Comparison of ENCODE assay signal across 1 cellular context in the genomic region with DNA sequence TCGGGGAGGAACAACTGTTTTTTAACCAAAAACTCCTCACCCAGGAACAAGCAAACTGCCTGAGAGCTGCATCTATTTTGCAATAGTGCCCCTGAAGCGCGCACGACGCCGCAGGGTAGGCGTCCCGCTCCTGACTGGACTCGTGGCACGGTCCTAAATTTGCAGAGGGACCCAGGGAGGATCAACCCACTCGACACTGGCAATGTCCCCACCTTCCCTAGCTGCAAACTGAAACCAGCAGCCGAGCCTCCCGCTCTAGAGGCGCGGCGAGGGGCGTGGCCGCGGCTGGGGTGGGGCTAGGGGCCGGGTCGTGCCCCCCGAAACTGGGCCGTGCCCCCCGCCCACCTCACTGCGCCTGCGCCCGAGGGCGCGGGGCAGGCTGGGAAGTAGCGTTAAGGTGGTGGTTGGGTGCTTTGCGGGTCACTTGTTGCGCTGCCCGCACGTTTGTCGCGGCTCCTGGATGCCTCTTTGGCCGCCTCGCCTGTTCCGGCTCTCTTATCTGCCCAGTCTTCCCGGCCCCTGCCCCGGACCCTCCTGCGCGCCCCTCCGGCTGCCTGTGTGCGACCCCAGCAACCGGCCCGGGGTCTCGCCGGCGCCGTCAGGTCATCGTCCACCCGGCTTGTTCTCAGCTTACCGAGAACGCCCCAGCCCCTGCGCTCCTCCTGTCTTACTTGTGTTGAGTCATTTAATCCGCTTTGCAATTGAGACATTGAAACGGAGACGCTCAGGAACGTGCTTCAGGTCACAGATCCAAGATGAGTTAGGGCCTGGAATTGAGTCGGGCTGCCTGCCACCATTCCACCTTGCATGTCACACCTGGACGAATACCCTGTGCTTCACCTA.
TF ChIP-seq lines count a peak whose summit lies in the region.

No MANE protein-coding gene starts in this region.

TF ChIP-seq in HepG2, 621 proteins besides CTCF, POLR2A, EP300 and RAD21 (continued from another document and continues in another):
- TF ChIP-seq, protein P1, sequence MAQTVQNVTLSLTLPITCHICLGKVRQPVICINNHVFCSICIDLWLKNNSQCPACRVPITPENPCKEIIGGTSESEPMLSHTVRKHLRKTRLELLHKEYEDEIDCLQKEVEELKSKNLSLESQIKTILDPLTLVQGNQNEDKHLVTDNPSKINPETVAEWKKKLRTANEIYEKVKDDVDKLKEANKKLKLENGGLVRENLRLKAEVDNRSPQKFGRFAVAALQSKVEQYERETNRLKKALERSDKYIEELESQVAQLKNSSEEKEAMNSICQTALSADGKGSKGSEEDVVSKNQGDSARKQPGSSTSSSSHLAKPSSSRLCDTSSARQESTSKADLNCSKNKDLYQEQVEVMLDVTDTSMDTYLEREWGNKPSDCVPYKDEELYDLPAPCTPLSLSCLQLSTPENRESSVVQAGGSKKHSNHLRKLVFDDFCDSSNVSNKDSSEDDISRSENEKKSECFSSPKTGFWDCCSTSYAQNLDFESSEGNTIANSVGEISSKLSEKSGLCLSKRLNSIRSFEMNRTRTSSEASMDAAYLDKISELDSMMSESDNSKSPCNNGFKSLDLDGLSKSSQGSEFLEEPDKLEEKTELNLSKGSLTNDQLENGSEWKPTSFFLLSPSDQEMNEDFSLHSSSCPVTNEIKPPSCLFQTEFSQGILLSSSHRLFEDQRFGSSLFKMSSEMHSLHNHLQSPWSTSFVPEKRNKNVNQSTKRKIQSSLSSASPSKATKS (CRISPR knock-in tag; IDR thresholded peaks at IDR 0.05): no peak
- TF ChIP-seq GFI1 (CRISPR knock-in tag; IDR thresholded peaks at IDR 0.05; ENCODE audit: borderline replicate concordance) (no peak; the same call in 1 of the 2 replicates), MTA3 (CRISPR knock-in tag; IDR thresholded peaks at IDR 0.05) (no peak), ZMYM2 (CRISPR knock-in tag; IDR thresholded peaks at IDR 0.05) (no peak), ZFAT (CRISPR knock-in tag; conservative IDR thresholded peaks at IDR 0.05) (no peak), ZNF282 (IDR thresholded peaks at IDR 0.05; ENCODE audit: partially characterized antibody) (no peak), ZNF572 (CRISPR knock-in tag; IDR thresholded peaks at IDR 0.05) (no peak), NR2F1 (CRISPR knock-in tag; IDR thresholded peaks at IDR 0.05) (0 out of 4 replicates have a peak, but pooled peaks have one; percentile 7 to 19), ZNF569 (CRISPR knock-in tag; IDR thresholded peaks at IDR 0.05; ENCODE audit: borderline replicate concordance) (no peak), ZNF234 (CRISPR knock-in tag; conservative IDR thresholded peaks at IDR 0.05) (no peak), KMT2B (CRISPR knock-in tag; IDR thresholded peaks at IDR 0.05) (peak; percentile 70), SMARCE1 (IDR thresholded peaks at IDR 0.05; ENCODE audit: borderline replicate concordance) (no peak), KLF11 (CRISPR knock-in tag; IDR thresholded peaks at IDR 0.05) (no peak), ZNF205 (CRISPR knock-in tag; IDR thresholded peaks at IDR 0.05) (peak; percentile 68; the same call in 1 of the 2 replicates), YEATS4 (CRISPR knock-in tag; IDR thresholded peaks at IDR 0.05; ENCODE audit: borderline replicate concordance) (no peak; the same call in 1 of the 2 replicates), DNMT1 (CRISPR knock-in tag; IDR thresholded peaks at IDR 0.05) (no peak), PRMT3 (CRISPR knock-in tag; IDR thresholded peaks at IDR 0.05; ENCODE audit: borderline replicate concordance, low read depth) (no peak), KDM5A (IDR thresholded peaks at IDR 0.05; ENCODE audit: borderline replicate concordance, low read length) (peak; percentile 29; the same call in 1 of the 2 replicates), ZBTB8A (CRISPR knock-in tag; IDR thresholded peaks at IDR 0.05; ENCODE audit: borderline replicate concordance, low read depth) (no peak; the same call in 1 of the 2 replicates), AGO1 (IDR thresholded peaks at IDR 0.05; ENCODE audit: low read depth, low read length, poor library complexity, severe bottlenecking) (no peak), ZNF432 (CRISPR knock-in tag; IDR thresholded peaks at IDR 0.05; ENCODE audit: borderline replicate concordance) (no peak), RFXANK (CRISPR knock-in tag; IDR thresholded peaks at IDR 0.05) (no peak), NONO (IDR thresholded peaks at IDR 0.05) (no peak), NONO (CRISPR knock-in tag; conservative IDR thresholded peaks at IDR 0.05) (peak; percentile 83), SP5 (CRISPR knock-in tag; IDR thresholded peaks at IDR 0.05; ENCODE audit: borderline replicate concordance, low read depth) (peak; percentile 72; the same call in 1 of the 2 replicates), ZNF329 (CRISPR knock-in tag; IDR thresholded peaks at IDR 0.05; ENCODE audit: low read depth) (no peak)
- TF ChIP-seq, protein P2, sequence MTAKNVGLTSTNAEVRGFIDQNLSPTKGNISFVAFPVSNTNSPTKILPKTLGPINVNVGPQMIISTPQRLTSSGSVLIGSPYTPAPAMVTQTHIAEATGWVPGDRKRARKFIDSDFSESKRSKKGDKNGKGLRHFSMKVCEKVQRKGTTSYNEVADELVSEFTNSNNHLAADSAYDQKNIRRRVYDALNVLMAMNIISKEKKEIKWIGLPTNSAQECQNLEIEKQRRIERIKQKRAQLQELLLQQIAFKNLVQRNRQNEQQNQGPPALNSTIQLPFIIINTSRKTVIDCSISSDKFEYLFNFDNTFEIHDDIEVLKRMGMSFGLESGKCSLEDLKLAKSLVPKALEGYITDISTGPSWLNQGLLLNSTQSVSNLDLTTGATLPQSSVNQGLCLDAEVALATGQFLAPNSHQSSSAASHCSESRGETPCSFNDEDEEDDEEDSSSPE (CRISPR knock-in tag; IDR thresholded peaks at IDR 0.05): peak; percentile 64; the same call in 1 of the 2 replicates
- TF ChIP-seq, protein P3, sequence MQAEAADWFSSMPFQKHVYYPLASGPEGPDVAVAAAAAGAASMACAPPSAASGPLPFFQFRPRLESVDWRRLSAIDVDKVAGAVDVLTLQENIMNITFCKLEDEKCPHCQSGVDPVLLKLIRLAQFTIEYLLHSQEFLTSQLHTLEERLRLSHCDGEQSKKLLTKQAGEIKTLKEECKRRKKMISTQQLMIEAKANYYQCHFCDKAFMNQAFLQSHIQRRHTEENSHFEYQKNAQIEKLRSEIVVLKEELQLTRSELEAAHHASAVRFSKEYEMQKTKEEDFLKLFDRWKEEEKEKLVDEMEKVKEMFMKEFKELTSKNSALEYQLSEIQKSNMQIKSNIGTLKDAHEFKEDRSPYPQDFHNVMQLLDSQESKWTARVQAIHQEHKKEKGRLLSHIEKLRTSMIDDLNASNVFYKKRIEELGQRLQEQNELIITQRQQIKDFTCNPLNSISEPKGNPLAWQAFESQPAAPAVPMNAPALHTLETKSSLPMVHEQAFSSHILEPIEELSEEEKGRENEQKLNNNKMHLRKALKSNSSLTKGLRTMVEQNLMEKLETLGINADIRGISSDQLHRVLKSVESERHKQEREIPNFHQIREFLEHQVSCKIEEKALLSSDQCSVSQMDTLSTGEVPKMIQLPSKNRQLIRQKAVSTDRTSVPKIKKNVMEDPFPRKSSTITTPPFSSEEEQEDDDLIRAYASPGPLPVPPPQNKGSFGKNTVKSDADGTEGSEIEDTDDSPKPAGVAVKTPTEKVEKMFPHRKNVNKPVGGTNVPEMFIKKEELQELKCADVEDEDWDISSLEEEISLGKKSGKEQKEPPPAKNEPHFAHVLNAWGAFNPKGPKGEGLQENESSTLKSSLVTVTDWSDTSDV (CRISPR knock-in tag; IDR thresholded peaks at IDR 0.05): no peak
- TF ChIP-seq, protein P4, sequence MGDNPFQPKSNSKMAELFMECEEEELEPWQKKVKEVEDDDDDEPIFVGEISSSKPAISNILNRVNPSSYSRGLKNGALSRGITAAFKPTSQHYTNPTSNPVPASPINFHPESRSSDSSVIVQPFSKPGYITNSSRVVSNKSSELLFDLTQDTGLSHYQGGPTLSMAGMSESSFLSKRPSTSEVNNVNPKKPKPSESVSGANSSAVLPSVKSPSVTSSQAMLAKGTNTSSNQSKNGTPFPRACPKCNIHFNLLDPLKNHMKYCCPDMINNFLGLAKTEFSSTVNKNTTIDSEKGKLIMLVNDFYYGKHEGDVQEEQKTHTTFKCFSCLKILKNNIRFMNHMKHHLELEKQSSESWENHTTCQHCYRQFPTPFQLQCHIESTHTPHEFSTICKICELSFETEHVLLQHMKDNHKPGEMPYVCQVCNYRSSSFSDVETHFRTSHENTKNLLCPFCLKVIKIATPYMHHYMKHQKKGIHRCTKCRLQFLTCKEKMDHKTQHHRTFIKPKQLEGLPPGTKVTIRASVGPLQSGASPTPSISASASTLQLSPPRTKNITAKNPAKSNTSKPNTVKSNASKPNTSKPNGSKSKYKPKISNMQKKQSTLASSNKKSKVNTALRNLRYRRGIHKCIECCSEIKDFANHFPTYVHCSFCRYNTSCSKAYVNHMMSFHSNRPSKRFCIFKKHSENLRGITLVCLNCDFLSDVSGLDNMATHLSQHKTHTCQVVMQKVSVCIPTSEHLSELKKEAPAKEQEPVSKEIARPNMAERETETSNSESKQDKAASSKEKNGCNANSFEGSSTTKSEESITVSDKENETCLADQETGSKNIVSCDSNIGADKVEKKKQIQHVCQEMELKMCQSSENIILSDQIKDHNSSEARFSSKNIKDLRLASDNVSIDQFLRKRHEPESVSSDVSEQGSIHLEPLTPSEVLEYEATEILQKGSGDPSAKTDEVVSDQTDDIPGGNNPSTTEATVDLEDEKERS (CRISPR knock-in tag; IDR thresholded peaks at IDR 0.05): no peak
- TF ChIP-seq, protein P5, sequence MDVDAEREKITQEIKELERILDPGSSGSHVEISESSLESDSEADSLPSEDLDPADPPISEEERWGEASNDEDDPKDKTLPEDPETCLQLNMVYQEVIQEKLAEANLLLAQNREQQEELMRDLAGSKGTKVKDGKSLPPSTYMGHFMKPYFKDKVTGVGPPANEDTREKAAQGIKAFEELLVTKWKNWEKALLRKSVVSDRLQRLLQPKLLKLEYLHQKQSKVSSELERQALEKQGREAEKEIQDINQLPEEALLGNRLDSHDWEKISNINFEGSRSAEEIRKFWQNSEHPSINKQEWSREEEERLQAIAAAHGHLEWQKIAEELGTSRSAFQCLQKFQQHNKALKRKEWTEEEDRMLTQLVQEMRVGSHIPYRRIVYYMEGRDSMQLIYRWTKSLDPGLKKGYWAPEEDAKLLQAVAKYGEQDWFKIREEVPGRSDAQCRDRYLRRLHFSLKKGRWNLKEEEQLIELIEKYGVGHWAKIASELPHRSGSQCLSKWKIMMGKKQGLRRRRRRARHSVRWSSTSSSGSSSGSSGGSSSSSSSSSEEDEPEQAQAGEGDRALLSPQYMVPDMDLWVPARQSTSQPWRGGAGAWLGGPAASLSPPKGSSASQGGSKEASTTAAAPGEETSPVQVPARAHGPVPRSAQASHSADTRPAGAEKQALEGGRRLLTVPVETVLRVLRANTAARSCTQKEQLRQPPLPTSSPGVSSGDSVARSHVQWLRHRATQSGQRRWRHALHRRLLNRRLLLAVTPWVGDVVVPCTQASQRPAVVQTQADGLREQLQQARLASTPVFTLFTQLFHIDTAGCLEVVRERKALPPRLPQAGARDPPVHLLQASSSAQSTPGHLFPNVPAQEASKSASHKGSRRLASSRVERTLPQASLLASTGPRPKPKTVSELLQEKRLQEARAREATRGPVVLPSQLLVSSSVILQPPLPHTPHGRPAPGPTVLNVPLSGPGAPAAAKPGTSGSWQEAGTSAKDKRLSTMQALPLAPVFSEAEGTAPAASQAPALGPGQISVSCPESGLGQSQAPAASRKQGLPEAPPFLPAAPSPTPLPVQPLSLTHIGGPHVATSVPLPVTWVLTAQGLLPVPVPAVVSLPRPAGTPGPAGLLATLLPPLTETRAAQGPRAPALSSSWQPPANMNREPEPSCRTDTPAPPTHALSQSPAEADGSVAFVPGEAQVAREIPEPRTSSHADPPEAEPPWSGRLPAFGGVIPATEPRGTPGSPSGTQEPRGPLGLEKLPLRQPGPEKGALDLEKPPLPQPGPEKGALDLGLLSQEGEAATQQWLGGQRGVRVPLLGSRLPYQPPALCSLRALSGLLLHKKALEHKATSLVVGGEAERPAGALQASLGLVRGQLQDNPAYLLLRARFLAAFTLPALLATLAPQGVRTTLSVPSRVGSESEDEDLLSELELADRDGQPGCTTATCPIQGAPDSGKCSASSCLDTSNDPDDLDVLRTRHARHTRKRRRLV (CRISPR knock-in tag; IDR thresholded peaks at IDR 0.05): peak; percentile 82
- TF ChIP-seq, protein P6, sequence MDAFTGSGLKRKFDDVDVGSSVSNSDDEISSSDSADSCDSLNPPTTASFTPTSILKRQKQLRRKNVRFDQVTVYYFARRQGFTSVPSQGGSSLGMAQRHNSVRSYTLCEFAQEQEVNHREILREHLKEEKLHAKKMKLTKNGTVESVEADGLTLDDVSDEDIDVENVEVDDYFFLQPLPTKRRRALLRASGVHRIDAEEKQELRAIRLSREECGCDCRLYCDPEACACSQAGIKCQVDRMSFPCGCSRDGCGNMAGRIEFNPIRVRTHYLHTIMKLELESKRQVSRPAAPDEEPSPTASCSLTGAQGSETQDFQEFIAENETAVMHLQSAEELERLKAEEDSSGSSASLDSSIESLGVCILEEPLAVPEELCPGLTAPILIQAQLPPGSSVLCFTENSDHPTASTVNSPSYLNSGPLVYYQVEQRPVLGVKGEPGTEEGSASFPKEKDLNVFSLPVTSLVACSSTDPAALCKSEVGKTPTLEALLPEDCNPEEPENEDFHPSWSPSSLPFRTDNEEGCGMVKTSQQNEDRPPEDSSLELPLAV (CRISPR knock-in tag; conservative IDR thresholded peaks at IDR 0.05; ENCODE audit: low read depth): no peak
- TF ChIP-seq, protein P7, sequence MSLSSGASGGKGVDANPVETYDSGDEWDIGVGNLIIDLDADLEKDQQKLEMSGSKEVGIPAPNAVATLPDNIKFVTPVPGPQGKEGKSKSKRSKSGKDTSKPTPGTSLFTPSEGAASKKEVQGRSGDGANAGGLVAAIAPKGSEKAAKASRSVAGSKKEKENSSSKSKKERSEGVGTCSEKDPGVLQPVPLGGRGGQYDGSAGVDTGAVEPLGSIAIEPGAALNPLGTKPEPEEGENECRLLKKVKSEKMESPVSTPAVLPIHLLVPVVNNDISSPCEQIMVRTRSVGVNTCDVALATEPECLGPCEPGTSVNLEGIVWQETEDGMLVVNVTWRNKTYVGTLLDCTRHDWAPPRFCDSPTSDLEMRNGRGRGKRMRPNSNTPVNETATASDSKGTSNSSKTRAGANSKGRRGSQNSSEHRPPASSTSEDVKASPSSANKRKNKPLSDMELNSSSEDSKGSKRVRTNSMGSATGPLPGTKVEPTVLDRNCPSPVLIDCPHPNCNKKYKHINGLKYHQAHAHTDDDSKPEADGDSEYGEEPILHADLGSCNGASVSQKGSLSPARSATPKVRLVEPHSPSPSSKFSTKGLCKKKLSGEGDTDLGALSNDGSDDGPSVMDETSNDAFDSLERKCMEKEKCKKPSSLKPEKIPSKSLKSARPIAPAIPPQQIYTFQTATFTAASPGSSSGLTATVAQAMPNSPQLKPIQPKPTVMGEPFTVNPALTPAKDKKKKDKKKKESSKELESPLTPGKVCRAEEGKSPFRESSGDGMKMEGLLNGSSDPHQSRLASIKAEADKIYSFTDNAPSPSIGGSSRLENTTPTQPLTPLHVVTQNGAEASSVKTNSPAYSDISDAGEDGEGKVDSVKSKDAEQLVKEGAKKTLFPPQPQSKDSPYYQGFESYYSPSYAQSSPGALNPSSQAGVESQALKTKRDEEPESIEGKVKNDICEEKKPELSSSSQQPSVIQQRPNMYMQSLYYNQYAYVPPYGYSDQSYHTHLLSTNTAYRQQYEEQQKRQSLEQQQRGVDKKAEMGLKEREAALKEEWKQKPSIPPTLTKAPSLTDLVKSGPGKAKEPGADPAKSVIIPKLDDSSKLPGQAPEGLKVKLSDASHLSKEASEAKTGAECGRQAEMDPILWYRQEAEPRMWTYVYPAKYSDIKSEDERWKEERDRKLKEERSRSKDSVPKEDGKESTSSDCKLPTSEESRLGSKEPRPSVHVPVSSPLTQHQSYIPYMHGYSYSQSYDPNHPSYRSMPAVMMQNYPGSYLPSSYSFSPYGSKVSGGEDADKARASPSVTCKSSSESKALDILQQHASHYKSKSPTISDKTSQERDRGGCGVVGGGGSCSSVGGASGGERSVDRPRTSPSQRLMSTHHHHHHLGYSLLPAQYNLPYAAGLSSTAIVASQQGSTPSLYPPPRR (CRISPR knock-in tag; IDR thresholded peaks at IDR 0.05; ENCODE audit: borderline replicate concordance): peak; percentile 59; the same call in 1 of the 2 replicates
